ENCODE assay signal across 9 cellular contexts in genomic region chr6:111417181-111417585, GRCh38.
DNase-seq lines count a peak whose midpoint lies in the region; ATAC-seq and TF ChIP-seq lines count a peak whose summit lies in the region.
"Had no signal": no experiment of that assay in that cellular context is flagged by ENCODE, and none has a peak within 500 bp of the region (broad histone marks: within the 10 kb centered on the region; RNA-seq: fewer than 3 reads in every experiment).

No MANE protein-coding gene starts in this region.

- intact Hi-C loops in sciatic nerve (cut with DNase I): no loop called here

- peak overlapping the region; percentile 15; the same call in 1 of the 2 replicates for H3K27ac ChIP-seq in SK-N-MC
- peak overlapping the region; percentile 5 to 71 (median 64) for H3K27ac ChIP-seq in gastroesophageal sphincter

- H3K27me3 ChIP-seq in gastroesophageal sphincter: no peaks in the 10 kb centered on the region

- TF ChIP-seq EP300 in gastroesophageal sphincter (IDR thresholded peaks at IDR 0.05): no peak

- TF ChIP-seq CTCF in LNCaP clone FGC (IDR thresholded peaks at IDR 0.05; ENCODE audit: control insufficient read depth, extremely low read depth, insufficient read depth) (no peak), gastroesophageal sphincter (IDR thresholded peaks at IDR 0.05) (no peak)

- H3K9ac ChIP-seq in SK-N-MC (ENCODE audit: insufficient read length): no peak overlapping the region

- 0 to 3% methylated on average over 2 of the region's 2 CpGs for WGBS in gastroesophageal sphincter (ENCODE audit: low coverage in 1 of 2), 2 donors

- no peak overlapping the region for H3K4me3 ChIP-seq in LNCaP clone FGC (ENCODE audit: low read depth, low read length)
- no peak overlapping the region for H3K4me3 ChIP-seq in SK-N-MC
- H3K4me3 ChIP-seq in gastroesophageal sphincter: peak overlapping the region in 1 of 2 donors; percentile 7

- H3K9me3 ChIP-seq in SK-N-MC (ENCODE audit: low read depth, low read length) (peaks cover 3% of the 10 kb centered on the region; the same call in 1 of the 2 replicates), gastroesophageal sphincter (no peaks in the 10 kb centered on the region)

- H3K36me3 ChIP-seq in SK-N-MC (ENCODE audit: insufficient read depth, low read length) (no peaks in the 10 kb centered on the region), gastroesophageal sphincter (peaks cover 0 to 9% of the 10 kb centered on the region in 2 donors)

- peak; percentile 90 for ATAC-seq in gastroesophageal sphincter
- ATAC-seq in sciatic nerve: peak; percentile 83
- no peak for ATAC-seq in GM19035 (IDR thresholded peaks at IDR 0.05; ENCODE audit: unreplicated experiment)

- H3K4me1 ChIP-seq in gastroesophageal sphincter: peaks cover 14 to 74% (median 28%) of the 10 kb centered on the region in 3 donors

- DNase-seq in LNCaP clone FGC (ENCODE audit: low read depth) (peak; percentile 50), SK-N-MC (ENCODE audit: low read depth, low spot score) (no peak), sciatic nerve (ENCODE audit: low spot score) (no peak), NCI-H1436 treated with DMSO at 0.1 percent for 48 hours (lab: John Stamatoyannopoulos, UW) (no peak), dermis blood vessel endothelial cell (no peak)
- no peak for DNase-seq in stimulated activated naive CD4-positive, alpha-beta T cell (lab: John Stamatoyannopoulos, UW)
- DNase-seq: H7 had no signal

- no peak for TF ChIP-seq POLR2A in gastroesophageal sphincter (IDR thresholded peaks at IDR 0.05)
